In the genomic region with DNA sequence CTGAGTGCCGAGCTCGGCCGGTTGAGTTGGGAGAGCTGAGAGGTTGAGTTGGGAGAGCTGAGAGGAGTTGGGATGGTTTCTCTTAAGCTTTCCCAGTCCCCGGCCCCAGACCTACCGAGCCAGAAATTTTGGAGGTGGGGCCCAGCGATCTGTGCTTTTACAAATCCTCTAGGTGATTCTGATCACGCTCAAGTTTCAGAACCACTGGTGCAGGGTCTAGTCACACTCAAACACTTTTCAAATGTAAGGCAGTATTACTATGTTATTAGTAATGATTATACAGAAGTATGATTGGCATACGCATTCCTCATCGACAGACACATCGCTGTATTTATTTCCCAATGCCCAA, we compare ENCODE assay signal across 8 cellular contexts. TPM values are rescaled to one million over a fixed set of nuclear protein-coding genes. Genes with fewer than 3 reads are reported as not detected.
A peak's percentile ranks its signal among the peaks of the same experiment; 100 is the strongest.
DNase-seq lines count a peak whose midpoint lies in the region.

No MANE protein-coding gene starts in this region.

- H3K9me3 ChIP-seq in subcutaneous abdominal adipose tissue (ENCODE audit: control insufficient read depth in 5 of 5, low read length in 5 of 5) = no peaks in the 10 kb centered on the region

- H3K4me1 Mint-ChIP-seq in T-helper 1 cell treated with Interleukin-12 subunit alpha and Interleukin-12 subunit beta and Interleukin-4 antibody, amounts not matched to agents 30 μg/mL and 1 μg/mL, for 36 hours (ENCODE audit: low read depth) = peaks cover 50% of the 10 kb centered on the region
- H3K4me1 Mint-ChIP-seq in activated naive CD8-positive, alpha-beta T cell treated with anti-CD3 and anti-CD28 coated beads for 36 hours = peaks cover 60% of the 10 kb centered on the region
- peaks cover 44 to 52% of the 10 kb centered on the region in 2 donors for H3K4me1 Mint-ChIP-seq in immature natural killer cell

- H3K9me3 Mint-ChIP-seq in T-helper 1 cell treated with Interleukin-12 subunit alpha and Interleukin-12 subunit beta and Interleukin-4 antibody, amounts not matched to agents 30 μg/mL and 1 μg/mL, for 36 hours = no peaks in the 10 kb centered on the region
- H3K9me3 Mint-ChIP-seq in activated naive CD8-positive, alpha-beta T cell treated with anti-CD3 and anti-CD28 coated beads for 36 hours = no peaks in the 10 kb centered on the region
- peaks cover 0 to 4% (median 0%) of the 10 kb centered on the region in 6 donors for H3K9me3 Mint-ChIP-seq in immature natural killer cell

- peak overlapping the region; percentile 98 for H3K27ac Mint-ChIP-seq in T-helper 1 cell treated with Interleukin-12 subunit alpha and Interleukin-12 subunit beta and Interleukin-4 antibody, amounts not matched to agents 30 μg/mL and 1 μg/mL, for 36 hours
- peak overlapping the region; percentile 99 for H3K27ac Mint-ChIP-seq in activated naive CD8-positive, alpha-beta T cell treated with anti-CD3 and anti-CD28 coated beads for 36 hours
- peak overlapping the region; percentile 79 to 98 (median 92) for H3K27ac Mint-ChIP-seq in immature natural killer cell

- H3K36me3 Mint-ChIP-seq in T-helper 1 cell treated with Interleukin-12 subunit alpha and Interleukin-12 subunit beta and Interleukin-4 antibody, amounts not matched to agents 30 μg/mL and 1 μg/mL, for 36 hours (ENCODE audit: low read depth) = peaks cover 10% of the 10 kb centered on the region
- peaks cover 13% of the 10 kb centered on the region for H3K36me3 Mint-ChIP-seq in activated naive CD8-positive, alpha-beta T cell treated with anti-CD3 and anti-CD28 coated beads for 36 hours
- H3K36me3 Mint-ChIP-seq in immature natural killer cell = peaks cover 0 to 3% (median 0%) of the 10 kb centered on the region in 3 donors

- no peaks in the 10 kb centered on the region for H3K27me3 ChIP-seq in subcutaneous abdominal adipose tissue (ENCODE audit: control insufficient read depth in 5 of 5, insufficient read depth in 4 of 5, low read length in 5 of 5)

- peak overlapping the region; percentile 96 for H3K27ac ChIP-seq in subcutaneous abdominal adipose tissue (ENCODE audit: low read depth, low read length)

- H3K27me3 Mint-ChIP-seq in T-helper 1 cell treated with Interleukin-12 subunit alpha and Interleukin-12 subunit beta and Interleukin-4 antibody, amounts not matched to agents 30 μg/mL and 1 μg/mL, for 36 hours (ENCODE audit: low read depth) = no peaks in the 10 kb centered on the region
- no peaks in the 10 kb centered on the region for H3K27me3 Mint-ChIP-seq in activated naive CD8-positive, alpha-beta T cell treated with anti-CD3 and anti-CD28 coated beads for 36 hours
- peaks cover 5 to 21% (median 14%) of the 10 kb centered on the region in 3 donors for H3K27me3 Mint-ChIP-seq in immature natural killer cell (ENCODE audit: low read depth in 3 of 3)

- H3K4me1 ChIP-seq in subcutaneous abdominal adipose tissue (ENCODE audit: control insufficient read depth in 5 of 5, insufficient read depth in 5 of 5, low read length in 5 of 5) = peaks cover 2 to 31% (median 25%) of the 10 kb centered on the region in 5 donors

- DNase-seq in T-helper 1 cell (no peak), immature natural killer cell (no peak), NCI-H128 (lab: John Stamatoyannopoulos, UW; ENCODE audit: unreplicated experiment) (no peak), kidney tubule cell (ENCODE audit: low spot score) (no peak), NCI-H2029 (lab: John Stamatoyannopoulos, UW) (no peak)
- DNase-seq in activated naive CD8-positive, alpha-beta T cell treated with anti-CD3 and anti-CD28 coated beads for 36 hours = no peak

- peak overlapping the region; percentile 61 to 88 (median 87) for H3K4me3 ChIP-seq in subcutaneous abdominal adipose tissue (ENCODE audit: low read depth in 1 of 5, low read length in 5 of 5)

- H3K4me3 Mint-ChIP-seq in T-helper 1 cell treated with Interleukin-12 subunit alpha and Interleukin-12 subunit beta and Interleukin-4 antibody, amounts not matched to agents 30 μg/mL and 1 μg/mL, for 36 hours = peak overlapping the region; percentile 85
- H3K4me3 Mint-ChIP-seq in activated naive CD8-positive, alpha-beta T cell treated with anti-CD3 and anti-CD28 coated beads for 36 hours = peak overlapping the region; percentile 99
- H3K4me3 Mint-ChIP-seq in immature natural killer cell = peak overlapping the region; percentile 83 to 98 (median 96)

- no peaks in the 10 kb centered on the region for H3K36me3 ChIP-seq in subcutaneous abdominal adipose tissue (ENCODE audit: control insufficient read depth in 5 of 5, insufficient read depth in 5 of 5, low read length in 5 of 5)

- H3K9ac ChIP-seq in subcutaneous abdominal adipose tissue (ENCODE audit: low read length in 5 of 5) = peak overlapping the region in 2 of 5 donors; percentile 89 to 96

RNA-seq across cellular contexts. Expression of a gene that starts 0.3 kb away (rescaled TPM):
- total RNA-seq in activated naive CD8-positive, alpha-beta T cell treated with anti-CD3 and anti-CD28 coated beads for 36 hours = 10 to 100 TPM; 80.7 to 83.9 TPM
- polyA plus RNA-seq in immature natural killer cell = 100 to 1,000 TPM in 1 of 3 donors, 10 to 100 TPM in 2; 75.7 to 106 (median 84.8) TPM
